In genomic region chr14:92037989-92038388, GRCh38 we compare ENCODE assay signal across 8 cellular contexts. TPM values are rescaled to one million over a fixed set of nuclear protein-coding genes. Genes with fewer than 3 reads are reported as not detected.
DNase-seq lines count a peak whose midpoint lies in the region; ATAC-seq and TF ChIP-seq lines count a peak whose summit lies in the region.

No MANE protein-coding gene starts in this region.

- TF ChIP-seq CTCF in BJ (IDR thresholded peaks at IDR 0.05; ENCODE audit: insufficient read depth, low read depth, low read length): no peak

- peaks cover 56% of the 10 kb centered on the region for H3K4me1 Mint-ChIP-seq in central memory CD8-positive, alpha-beta T cell
- peaks cover 26 to 66% (median 54%) of the 10 kb centered on the region in 4 donors for H3K4me1 Mint-ChIP-seq in naive thymus-derived CD8-positive, alpha-beta T cell

- no peak overlapping the region for H3K27ac ChIP-seq in Karpas-422 (ENCODE audit: low read length)

- no peaks in the 10 kb centered on the region for H3K9me3 ChIP-seq in Karpas-422 (ENCODE audit: low read length)

- POLR2A ChIA-PET in BJ (lab: Charles Lee): no interaction called here
- POLR2A ChIA-PET in naive thymus-derived CD8-positive, alpha-beta T cell (lab: Charles Lee): interaction anchor here (1.1 kb wide), 1 partner anchor 526 kb away, joined by 3 read pairs; no protein-coding TSS in a partner anchor

- H3K4me3 ChIP-seq in BJ (ENCODE audit: low read depth, low read length): peak overlapping the region; percentile 75
- H3K4me3 ChIP-seq in Karpas-422 (ENCODE audit: low read length): peak overlapping the region; percentile 89

- H3K36me3 Mint-ChIP-seq in central memory CD8-positive, alpha-beta T cell (ENCODE audit: insufficient read depth): peaks cover 13% of the 10 kb centered on the region
- peaks cover 0 to 6% (median 3%) of the 10 kb centered on the region in 3 donors for H3K36me3 Mint-ChIP-seq in naive thymus-derived CD8-positive, alpha-beta T cell

- peak overlapping the region; percentile 73 for H3K4me2 ChIP-seq in Karpas-422 (ENCODE audit: low read depth, low read length, poor library complexity, severe bottlenecking)

- peak overlapping the region; percentile 94 for H3K4me3 Mint-ChIP-seq in central memory CD8-positive, alpha-beta T cell
- H3K4me3 Mint-ChIP-seq in naive thymus-derived CD8-positive, alpha-beta T cell: peak overlapping the region; percentile 72 to 99 (median 96)

- no peaks in the 10 kb centered on the region for H3K9me2 ChIP-seq in Karpas-422 (replicated peaks; ENCODE audit: insufficient read depth, low read length)

- peak overlapping the region; percentile 90 for H3K9ac ChIP-seq in Karpas-422 (ENCODE audit: low read length)

- H3K36me3 ChIP-seq in BJ (ENCODE audit: control insufficient read depth, insufficient read depth, low read length) (no peaks in the 10 kb centered on the region; the same call in 1 of the 2 replicates), Karpas-422 (ENCODE audit: insufficient read depth, low read length) (no peaks in the 10 kb centered on the region; the same call in 1 of the 2 replicates)

- H3K9me3 Mint-ChIP-seq in central memory CD8-positive, alpha-beta T cell: no peaks in the 10 kb centered on the region
- H3K9me3 Mint-ChIP-seq in naive thymus-derived CD8-positive, alpha-beta T cell: no peaks in the 10 kb centered on the region

- CTCF ChIA-PET in BJ (lab: Yijun Ruan, JAX): interaction anchor here (0.7 kb wide), 1 partner anchor 645 kb away, joined by 3 read pairs; no protein-coding TSS in a partner anchor

- H2AFZ ChIP-seq in Karpas-422 (ENCODE audit: low read length): no peak overlapping the region

- no peak for ATAC-seq in central memory CD8-positive, alpha-beta T cell (replicated peaks; ENCODE audit: extremely low read depth, poor library complexity, severe bottlenecking)
- no peak for ATAC-seq in naive thymus-derived CD8-positive, alpha-beta T cell
- no peak for ATAC-seq in GM21825 (IDR thresholded peaks at IDR 0.05; ENCODE audit: unreplicated experiment)

- no peak for DNase-seq in BJ (ENCODE audit: low read depth)
- DNase-seq in Karpas-422: no peak
- DNase-seq in central memory CD8-positive, alpha-beta T cell (ENCODE audit: low spot score in 2 of 2): no peak
- no peak for DNase-seq in naive thymus-derived CD8-positive, alpha-beta T cell
- no peak for DNase-seq in D341Med (ENCODE audit: low spot score)
- no peak for DNase-seq in NCI-H1694 (lab: John Stamatoyannopoulos, UW)
- DNase-seq in activated effector memory CD4-positive, alpha-beta T cell treated with anti-CD3 and anti-CD28 coated beads, Interleukin-2, amount 50 U/mL, for 16 hours: no peak

- H3K27me3 Mint-ChIP-seq in central memory CD8-positive, alpha-beta T cell: no peaks in the 10 kb centered on the region
- H3K27me3 Mint-ChIP-seq in naive thymus-derived CD8-positive, alpha-beta T cell: no peaks in the 10 kb centered on the region

- H3K79me2 ChIP-seq in Karpas-422 (ENCODE audit: low read length): peaks cover 84% of the 10 kb centered on the region

- peaks cover 33% of the 10 kb centered on the region for H3K4me1 ChIP-seq in Karpas-422 (ENCODE audit: low read length)

- peak overlapping the region; percentile 23 for H3K27ac Mint-ChIP-seq in central memory CD8-positive, alpha-beta T cell (ENCODE audit: low read depth)
- peak overlapping the region in 9 of 10 donors; percentile 1 to 98 (median 61) for H3K27ac Mint-ChIP-seq in naive thymus-derived CD8-positive, alpha-beta T cell

- H3K27me3 ChIP-seq in BJ (ENCODE audit: control insufficient read depth, insufficient read depth, low read length) (no peaks in the 10 kb centered on the region), Karpas-422 (ENCODE audit: low read length) (no peaks in the 10 kb centered on the region)

- peaks cover 8% of the 10 kb centered on the region; the same call in 1 of the 2 replicates for H4K20me1 ChIP-seq in Karpas-422 (ENCODE audit: insufficient read depth, low read depth, low read length)

RNA-seq across cellular contexts. Expression of gene TRIP11, which starts 1.9 kb away (rescaled TPM):
- polyA plus RNA-seq in BJ (2011; rRNA removed): 14.7 and 20.2 TPM in 2 replicates
- polyA minus RNA-seq in BJ (2011; rRNA and poly(A)+ RNA removed): 44.9 and 50.0 TPM in 2 replicates
- total RNA-seq in Karpas-422 (2014; rRNA removed; shearing (Covaris generic); ENCODE audit: low replicate concordance): 14.9 and 31.6 TPM in 2 replicates
- total RNA-seq in naive thymus-derived CD8-positive, alpha-beta T cell: 10 to 100 TPM; 70.8 to 76.3 TPM
- 10 to 100 TPM; 31.4 to 57.6 (median 50.8) TPM for polyA plus RNA-seq in naive thymus-derived CD8-positive, alpha-beta T cell
